ENCODE assay signal across 8 cellular contexts in genomic region chr10:130137077-130137448, GRCh38. TPM values are rescaled to one million over a fixed set of nuclear protein-coding genes. Genes with fewer than 3 reads are reported as not detected.
A peak's percentile ranks its signal among the peaks of the same experiment; 100 is the strongest.
DNase-seq lines count a peak whose midpoint lies in the region; ATAC-seq and TF ChIP-seq lines count a peak whose summit lies in the region.

No MANE protein-coding gene starts in this region.

- H3K9me3 ChIP-seq in ES-I3 (ENCODE audit: control insufficient read depth, insufficient read depth, low read length): no peaks in the 10 kb centered on the region
- H3K9me3 ChIP-seq in mononuclear cell (ENCODE audit: low read depth, low read length): no peaks in the 10 kb centered on the region

- H3K4me3 ChIP-seq in cardiac fibroblast (replicated peaks in 1 of 2; ENCODE audit: low read depth in 2 of 2, low read length in 2 of 2): peak overlapping the region; percentile 73 to 84
- H3K4me3 ChIP-seq in mononuclear cell (ENCODE audit: low read length): peak overlapping the region; percentile 76

- no peak for TF ChIP-seq CTCF in cardiac fibroblast (IDR thresholded peaks at IDR 0.05; ENCODE audit: low read depth, low read length)

- ATAC-seq in GM18861 (IDR thresholded peaks at IDR 0.05; ENCODE audit: unreplicated experiment) (no peak), GM18517 (IDR thresholded peaks at IDR 0.05; ENCODE audit: unreplicated experiment) (no peak)

- H3K27me3 ChIP-seq in mononuclear cell (ENCODE audit: insufficient read depth, low read length): no peaks in the 10 kb centered on the region

- peak overlapping the region; percentile 76 for H3K9ac ChIP-seq in ES-I3 (ENCODE audit: low read depth, low read length)

- DNase-seq in NAMALWA (ENCODE audit: low spot score): peak; percentile 48
- DNase-seq in cardiac fibroblast (ENCODE audit: low read depth in 2 of 2): peak; percentile 35 to 39
- DNase-seq in activated CD4-positive, CD25-positive, alpha-beta regulatory T cell (lab: John Stamatoyannopoulos, UW): no peak
- DNase-seq in stimulated activated CD4-positive, alpha-beta T cell treated with anti-CD3 and anti-CD28 coated beads, Interleukin-4, amount 100 ng/mL, for 24 hours: no peak

- no peaks in the 10 kb centered on the region for H3K36me3 ChIP-seq in ES-I3 (ENCODE audit: insufficient read depth, low read length)

- H3K4me1 ChIP-seq in ES-I3 (ENCODE audit: insufficient read depth, low read length) (peaks cover 9% of the 10 kb centered on the region), mononuclear cell (ENCODE audit: insufficient read depth, low read length) (peaks cover 41% of the 10 kb centered on the region)

RNA-seq across cellular contexts. Expression of gene GLRX3, which starts 0.9 kb away (rescaled TPM):
- 34.1 TPM for total RNA-seq in mononuclear cell

RNA-seq across cellular contexts. Expression of gene C10orf143, which starts 26.4 kb away (rescaled TPM):
- total RNA-seq in mononuclear cell: 1.8 TPM

Comparison
In these comparisons a context has a peak if more than half of its experiments do, and no peak if none do; other contexts are left out.
1. DNase-seq: peak in NAMALWA (single experiment) and cardiac fibroblast (2 of 2); none in activated CD4-positive, CD25-positive, alpha-beta regulatory T cell (0 of 4) and stimulated activated CD4-positive, alpha-beta T cell treated with anti-CD3 and anti-CD28 coated beads, Interleukin-4, amount 100 ng/mL, for 24 hours (single experiment).